Comparison of ENCODE assay signal across 14 cellular contexts in genomic region chr20:44489223-44489622, GRCh38.
"Had no signal": no experiment of that assay in that cellular context is flagged by ENCODE, and none has a peak within 500 bp of the region (broad histone marks: within the 10 kb centered on the region; RNA-seq: fewer than 3 reads in every experiment).

No MANE protein-coding gene starts in this region.

- H3K4me1 Mint-ChIP-seq: activated naive CD4-positive, alpha-beta T cell treated with anti-CD3 and anti-CD28 coated beads, Interleukin-2, amount 10 ng/mL, durations not matched to agents 7 days and 5 days; mesothelial cell of epicardium; nephron progenitor cell had no signal

- H3K4me3 Mint-ChIP-seq: activated naive CD4-positive, alpha-beta T cell treated with anti-CD3 and anti-CD28 coated beads, Interleukin-2, amount 10 ng/mL, durations not matched to agents 7 days and 5 days; mesothelial cell of epicardium; nephron progenitor cell had no signal

- ATAC-seq: esophagus mucosa, left colon, right lobe of liver had no signal

- H3K27me3 ChIP-seq: colonic mucosa, right lobe of liver, thyroid gland had no signal

- H3K9me3 Mint-ChIP-seq: activated naive CD4-positive, alpha-beta T cell treated with anti-CD3 and anti-CD28 coated beads, Interleukin-2, amount 10 ng/mL, durations not matched to agents 7 days and 5 days; mesothelial cell of epicardium; nephron progenitor cell had no signal

- H3K36me3 ChIP-seq: colonic mucosa had no signal

- H3K27me3 Mint-ChIP-seq: activated naive CD4-positive, alpha-beta T cell treated with anti-CD3 and anti-CD28 coated beads, Interleukin-2, amount 10 ng/mL, durations not matched to agents 7 days and 5 days had no signal

- H3K27ac Mint-ChIP-seq: activated naive CD4-positive, alpha-beta T cell treated with anti-CD3 and anti-CD28 coated beads, Interleukin-2, amount 10 ng/mL, durations not matched to agents 7 days and 5 days; mesothelial cell of epicardium had no signal

- H3K9me3 ChIP-seq: colonic mucosa, prostate gland, right lobe of liver, thyroid gland had no signal

- H3K4me1 ChIP-seq: colonic mucosa, prostate gland, right lobe of liver had no signal

- DNase-seq: activated CD4-positive, alpha-beta T cell treated with anti-CD3 and anti-CD28 coated beads, Interleukin-2, amount 50 U/mL, for 1 hour; activated CD4-positive, CD25-positive, alpha-beta regulatory T cell; activated naive CD4-positive, alpha-beta T cell treated with anti-CD3 and anti-CD28 coated beads, Interleukin-2, amount 10 ng/mL, durations not matched to agents 7 days and 5 days; amniotic stem cell; colonic mucosa; left colon; nephron progenitor cell; thyroid gland had no signal

- H3K4me3 ChIP-seq: colonic mucosa, lung, prostate gland, right lobe of liver, smooth muscle cell, thyroid gland had no signal

- H3K27ac ChIP-seq: colonic mucosa, prostate gland, right lobe of liver had no signal
